ENCODE assay signal across 1 cellular context in genomic region chr1:78003882-78004718, GRCh38.
TF ChIP-seq lines count a peak whose summit lies in the region.

No MANE protein-coding gene starts in this region.

TF ChIP-seq in GM12878, 131 proteins besides CTCF, POLR2A, EP300 and RAD21 (continued from another document and continues in another):
- TF ChIP-seq BCLAF1 (IDR thresholded peaks at IDR 0.05) (peak; percentile 74; the same call in 1 of the 2 replicates), LARP7 (IDR thresholded peaks at IDR 0.05) (no peak), MEF2B (IDR thresholded peaks at IDR 0.05; ENCODE audit: partially characterized antibody, poor library complexity, severe bottlenecking) (peak; percentile 59), ZSCAN29 (IDR thresholded peaks at IDR 0.05) (no peak), SREBF1 (IDR thresholded peaks at IDR 0.05; ENCODE audit: low read length) (no peak), BMI1 (IDR thresholded peaks at IDR 0.05; ENCODE audit: borderline replicate concordance) (peak; percentile 98), POLR2AphosphoS2 (IDR thresholded peaks at IDR 0.05; ENCODE audit: low read depth, low read length) (peak; percentile 99), CHD1 (IDR thresholded peaks at IDR 0.05; ENCODE audit: low read depth, low read length) (no peak), RUNX3 (IDR thresholded peaks at IDR 0.05; ENCODE audit: low read length) (peak; percentile 69), MEF2A (IDR thresholded peaks at IDR 0.05; ENCODE audit: insufficient read depth, low read depth, low read length) (peak; percentile 94), POLR2AphosphoS5 (IDR thresholded peaks at IDR 0.05; ENCODE audit: low read length) (peak; percentile 99), MYB (IDR thresholded peaks at IDR 0.05; ENCODE audit: borderline replicate concordance, low read depth, low read length) (peak; percentile 95; the same call in 1 of the 2 replicates), SMAD1 (IDR thresholded peaks at IDR 0.05; ENCODE audit: low read depth, partially characterized antibody) (peak; percentile 99), BCL3 (IDR thresholded peaks at IDR 0.05; ENCODE audit: borderline replicate concordance, insufficient read depth, low read depth, low read length, poor library complexity, severe bottlenecking) (peak; percentile 93), MTA3 (IDR thresholded peaks at IDR 0.05; ENCODE audit: borderline replicate concordance, low read length) (peak; percentile 100), STAT3 (IDR thresholded peaks at IDR 0.05; ENCODE audit: low read depth, low read length) (no peak), ATF2 (IDR thresholded peaks at IDR 0.05; ENCODE audit: low read length) (peak; percentile 100), HDGF (IDR thresholded peaks at IDR 0.05) (no peak), ZBTB33 (IDR thresholded peaks at IDR 0.05) (peak; percentile 42; the same call in 1 of the 2 replicates), ZBED1 (IDR thresholded peaks at IDR 0.05; ENCODE audit: borderline replicate concordance) (peak; percentile 100), TCF12 (IDR thresholded peaks at IDR 0.05; ENCODE audit: low read depth, low read length) (peak; percentile 59; the same call in 1 of the 2 replicates), SRF (IDR thresholded peaks at IDR 0.05; ENCODE audit: low read depth in 2 of 2, low read length in 2 of 2) (no peak), CREM (IDR thresholded peaks at IDR 0.05; ENCODE audit: low read depth) (no peak; the same call in 1 of the 2 replicates), ZNF24 (IDR thresholded peaks at IDR 0.05) (peak; percentile 75), SMAD5 (IDR thresholded peaks at IDR 0.05; ENCODE audit: low read depth) (peak; percentile 100), IKZF2 (IDR thresholded peaks at IDR 0.05) (peak; percentile 66 to 78), GABPA (IDR thresholded peaks at IDR 0.05; ENCODE audit: low read depth) (peak; percentile 63; the same call in 1 of the 2 replicates), KDM1A (IDR thresholded peaks at IDR 0.05; ENCODE audit: borderline replicate concordance) (no peak), CUX1 (IDR thresholded peaks at IDR 0.05; ENCODE audit: insufficient replicate concordance, low read depth, low read length) (peak; percentile 93), RAD51 (IDR thresholded peaks at IDR 0.05) (no peak; the same call in none of the 2 replicates), ZNF217 (IDR thresholded peaks at IDR 0.05) (no peak), CBX3 (IDR thresholded peaks at IDR 0.05; ENCODE audit: borderline replicate concordance, low read depth) (no peak), BHLHE40 (IDR thresholded peaks at IDR 0.05; ENCODE audit: borderline replicate concordance in 1 of 2, low read depth in 2 of 2, low read length in 1 of 2) (peak in 1 of 2 experiments; percentile 67; a peak in 1 of 4 replicates), ZBTB40 (IDR thresholded peaks at IDR 0.05; ENCODE audit: borderline replicate concordance) (no peak; the same call in 1 of the 2 replicates), ZBTB11 (CRISPR knock-in tag; IDR thresholded peaks at IDR 0.05) (peak; percentile 81), RB1 (IDR thresholded peaks at IDR 0.05; ENCODE audit: borderline replicate concordance) (peak; percentile 33; the same call in 1 of the 2 replicates), TCF3 (IDR thresholded peaks at IDR 0.05; ENCODE audit: borderline replicate concordance, insufficient read depth, low read depth, low read length) (peak; percentile 72; the same call in 1 of the 2 replicates), CBX5 (IDR thresholded peaks at IDR 0.05; ENCODE audit: low read depth) (peak; percentile 72), YY1 (IDR thresholded peaks at IDR 0.05; ENCODE audit: low read depth, low read length) (peak; percentile 35; the same call in 1 of the 2 replicates), MTA2 (IDR thresholded peaks at IDR 0.05; ENCODE audit: low read depth) (peak; percentile 49), IRF4 (IDR thresholded peaks at IDR 0.05; ENCODE audit: low read depth, low read length) (no peak), TBL1XR1 (IDR thresholded peaks at IDR 0.05; ENCODE audit: low read depth, low read length) (0 out of 2 replicates have a peak, but pooled peaks have one; percentile 1), EGR1 (IDR thresholded peaks at IDR 0.05; ENCODE audit: borderline replicate concordance in 1 of 2, low read depth in 2 of 2, low read length in 2 of 2) (0 out of 3 replicates have a peak, but pooled peaks of 1 of the 2 experiments have one; percentile 8)
